8 cellular contexts compared by ENCODE assay signal in genomic region chr6:110874880-110875547, GRCh38. TPM values are rescaled to one million over a fixed set of nuclear protein-coding genes. Genes with fewer than 3 reads are reported as not detected.
A peak's percentile ranks its signal among the peaks of the same experiment; 100 is the strongest.
DNase-seq lines count a peak whose midpoint lies in the region; ATAC-seq, FAIRE-seq and TF ChIP-seq lines count a peak whose summit lies in the region.

No MANE protein-coding gene starts in this region.

- peaks cover 5% of the 10 kb centered on the region for H3K36me3 Mint-ChIP-seq in T-helper 1 cell treated with Interleukin-12 subunit alpha and Interleukin-12 subunit beta and Interleukin-4 antibody, amounts not matched to agents 30 μg/mL and 1 μg/mL, for 36 hours (ENCODE audit: low read depth)
- peaks cover 6% of the 10 kb centered on the region for H3K36me3 Mint-ChIP-seq in brain

- peak overlapping the region; percentile 96 for H3K4me3 Mint-ChIP-seq in T-helper 1 cell treated with Interleukin-12 subunit alpha and Interleukin-12 subunit beta and Interleukin-4 antibody, amounts not matched to agents 30 μg/mL and 1 μg/mL, for 36 hours
- H3K4me3 Mint-ChIP-seq in brain, result peak overlapping the region; percentile 94 to 100 (median 99)

- no peaks in the 10 kb centered on the region for H3K9me3 ChIP-seq in kidney (ENCODE audit: control insufficient read depth in 1 of 2, low read length in 2 of 2)

- H3K27ac ChIP-seq in kidney (ENCODE audit: low read depth in 2 of 2, low read length in 2 of 2), result peak overlapping the region; percentile 87 to 95

- no peak for FAIRE-seq in kidney (lab: Jason Lieb, UNC)

- H3K4me3 ChIP-seq in kidney (ENCODE audit: low read length in 2 of 2), result peak overlapping the region; percentile 76 to 85

- H3K9ac ChIP-seq in kidney (ENCODE audit: low read length in 2 of 2), result peak overlapping the region; percentile 82 to 90

- H3K27me3 Mint-ChIP-seq in T-helper 1 cell treated with Interleukin-12 subunit alpha and Interleukin-12 subunit beta and Interleukin-4 antibody, amounts not matched to agents 30 μg/mL and 1 μg/mL, for 36 hours (ENCODE audit: low read depth), result no peaks in the 10 kb centered on the region
- peaks cover 12% of the 10 kb centered on the region for H3K27me3 Mint-ChIP-seq in brain

- ATAC-seq in HG03045 (IDR thresholded peaks at IDR 0.05; ENCODE audit: unreplicated experiment), result peak; percentile 13

- peaks cover 39% of the 10 kb centered on the region for H3K4me1 Mint-ChIP-seq in T-helper 1 cell treated with Interleukin-12 subunit alpha and Interleukin-12 subunit beta and Interleukin-4 antibody, amounts not matched to agents 30 μg/mL and 1 μg/mL, for 36 hours (ENCODE audit: low read depth)
- peaks cover 45% of the 10 kb centered on the region for H3K4me1 Mint-ChIP-seq in brain

- peak; percentile 49 for DNase-seq in NCI-H345 (lab: John Stamatoyannopoulos, UW)
- DNase-seq in NCI-H345 treated with DMSO at 0.1 percent for 48 hours (lab: John Stamatoyannopoulos, UW; ENCODE audit: unreplicated experiment), result no peak
- DNase-seq in kidney, result peak; percentile 90
- DNase-seq in stimulated activated CD4-positive, alpha-beta T cell treated with anti-CD3 and anti-CD28 coated beads, TNF-alpha, amount 100 ng/mL, for 4 hours (ENCODE audit: low read depth in 3 of 3), result peak; percentile 12 to 54 (median 21)
- DNase-seq in putamen (ENCODE audit: low spot score), result no peak

- no peaks in the 10 kb centered on the region for H3K9me3 Mint-ChIP-seq in T-helper 1 cell treated with Interleukin-12 subunit alpha and Interleukin-12 subunit beta and Interleukin-4 antibody, amounts not matched to agents 30 μg/mL and 1 μg/mL, for 36 hours
- peaks cover 0 to 2% (median 0%) of the 10 kb centered on the region in 5 experiments for H3K9me3 Mint-ChIP-seq in brain

- peaks cover 3 to 15% of the 10 kb centered on the region in 2 donors for H3K4me1 ChIP-seq in kidney (ENCODE audit: control insufficient read depth in 1 of 2, insufficient read depth in 1 of 2, low read depth in 1 of 2, low read length in 2 of 2)

- no peaks in the 10 kb centered on the region for H3K36me3 ChIP-seq in kidney (ENCODE audit: control insufficient read depth in 1 of 2, insufficient read depth in 2 of 2, low read length in 2 of 2)

- H3K27ac Mint-ChIP-seq in T-helper 1 cell treated with Interleukin-12 subunit alpha and Interleukin-12 subunit beta and Interleukin-4 antibody, amounts not matched to agents 30 μg/mL and 1 μg/mL, for 36 hours, result peak overlapping the region; percentile 98
- peak overlapping the region; percentile 99 to 100 (median 99) for H3K27ac Mint-ChIP-seq in brain

- TF ChIP-seq CTCF in brain (conservative IDR thresholded peaks at IDR 0.05) (no peak), kidney (IDR thresholded peaks at IDR 0.05; ENCODE audit: borderline replicate concordance, extremely low read depth, insufficient read depth) (no peak)

- intact Hi-C loops in kidney (cut with DNase I), result no loop called here

RNA-seq across cellular contexts. Expression of gene AMD1, which starts 0.4 kb away (rescaled TPM):
- polyA plus RNA-seq in brain (ENCODE audit: insufficient read depth, low read depth, low replicate concordance) (27.2 TPM), kidney (ENCODE audit: insufficient read depth, low read depth, low replicate concordance) (32.8 TPM)
- 72.3 TPM for total RNA-seq in kidney

RNA-seq across cellular contexts. Expression of gene CDK19, which starts 59.7 kb away (rescaled TPM):
- polyA plus RNA-seq in brain (ENCODE audit: insufficient read depth, low read depth, low replicate concordance), result 36.0 TPM
- total RNA-seq in kidney, result 20.4 TPM
- polyA plus RNA-seq in kidney (ENCODE audit: insufficient read depth, low read depth, low replicate concordance), result 4.9 TPM

Comparison
In these comparisons a context has a peak if more than half of its experiments do, and no peak if none do; other contexts are left out.
1. DNase-seq: peak in NCI-H345 (single experiment), kidney (single experiment) and stimulated activated CD4-positive, alpha-beta T cell treated with anti-CD3 and anti-CD28 coated beads, TNF-alpha, amount 100 ng/mL, for 4 hours (3 of 3); none in NCI-H345 treated with DMSO at 0.1 percent for 48 hours (single experiment) and putamen (single experiment).